In the genomic region with DNA sequence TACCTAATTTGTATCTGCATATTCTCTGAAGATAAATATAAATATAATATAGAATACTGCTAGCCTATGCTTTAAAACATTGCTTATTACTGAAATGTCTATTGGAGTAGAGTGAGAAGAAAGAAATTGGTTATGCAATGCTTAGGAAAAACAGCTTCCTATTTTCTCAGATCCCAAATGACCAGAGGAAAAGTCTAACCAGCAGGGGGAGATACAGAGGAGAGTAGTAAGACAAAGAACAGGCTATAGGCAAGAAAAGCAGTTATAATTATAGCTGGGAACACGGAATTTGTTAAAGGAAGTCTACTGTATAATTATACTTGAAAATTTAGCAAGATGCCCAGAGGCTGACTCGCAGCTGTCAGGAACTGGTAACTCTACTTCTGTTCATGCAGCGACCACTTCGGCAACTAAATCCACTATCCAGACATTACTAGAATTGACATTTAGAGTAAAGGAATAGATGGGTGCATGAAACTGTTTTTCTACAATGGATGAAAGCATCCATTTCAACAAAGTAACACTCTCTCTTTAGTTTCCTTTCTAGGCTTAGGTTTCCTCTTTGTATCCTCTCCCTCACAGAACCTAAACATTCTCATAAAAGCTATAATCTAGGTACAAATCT, we compare ENCODE assay signal across 8 cellular contexts.
A peak's percentile ranks its signal among the peaks of the same experiment; 100 is the strongest.
DNase-seq lines count a peak whose midpoint lies in the region; ATAC-seq, FAIRE-seq and TF ChIP-seq lines count a peak whose summit lies in the region.

No MANE protein-coding gene starts in this region.

- no peaks in the 10 kb centered on the region for H3K9me3 ChIP-seq in kidney (ENCODE audit: control insufficient read depth in 1 of 2, low read length in 2 of 2)

- H3K9ac ChIP-seq in kidney (ENCODE audit: low read length in 2 of 2), result no peak overlapping the region

- H3K4me1 ChIP-seq in kidney (ENCODE audit: control insufficient read depth in 1 of 2, insufficient read depth in 1 of 2, low read depth in 1 of 2, low read length in 2 of 2), result peaks cover 0 to 2% of the 10 kb centered on the region in 2 donors

- peak; percentile 94 for FAIRE-seq in kidney (lab: Jason Lieb, UNC)

- H3K4me3 ChIP-seq in kidney (ENCODE audit: low read length in 2 of 2), result no peak overlapping the region

- in situ Hi-C loops in GM13977 (cut with MboI; ENCODE audit: low pct_unique_long_range_greater_than_20kb, low sequenced_read_pairs, unreplicated experiment), result no loop called here

- H3K27ac Mint-ChIP-seq in brain (peak overlapping the region in 1 of 5 experiments; percentile 18), type B pancreatic cell (no peak overlapping the region)

- H3K4me3 Mint-ChIP-seq in brain (no peak overlapping the region), type B pancreatic cell (no peak overlapping the region)

- ATAC-seq in GM19023 (IDR thresholded peaks at IDR 0.05; ENCODE audit: unreplicated experiment), result no peak

- DNase-seq in AG08396 (ENCODE audit: low spot score) (peak; percentile 17), GM13977 (ENCODE audit: low spot score) (no peak), NCI-H345 treated with DMSO at 0.1 percent for 48 hours (lab: John Stamatoyannopoulos, UW; ENCODE audit: unreplicated experiment) (peak; percentile 1), kidney (no peak), type B pancreatic cell (ENCODE audit: extremely low spot score, unreplicated experiment) (no peak), T1000 (lab: John Stamatoyannopoulos, UW) (no peak)

- H3K36me3 ChIP-seq in kidney (ENCODE audit: control insufficient read depth in 1 of 2, insufficient read depth in 2 of 2, low read length in 2 of 2), result no peaks in the 10 kb centered on the region

- H3K4me1 Mint-ChIP-seq in brain (peaks cover 16% of the 10 kb centered on the region), type B pancreatic cell (ENCODE audit: unreplicated experiment) (no peaks in the 10 kb centered on the region)

- H3K36me3 Mint-ChIP-seq in brain, result peaks cover 8% of the 10 kb centered on the region
- peaks cover 6% of the 10 kb centered on the region for H3K36me3 Mint-ChIP-seq in type B pancreatic cell

- no peaks in the 10 kb centered on the region for H3K27me3 Mint-ChIP-seq in brain
- H3K27me3 Mint-ChIP-seq in type B pancreatic cell, result no peaks in the 10 kb centered on the region

- H3K9me3 Mint-ChIP-seq in brain (peaks cover 0 to 9% (median 4%) of the 10 kb centered on the region in 5 experiments), type B pancreatic cell (no peaks in the 10 kb centered on the region)

- intact Hi-C loops in kidney (cut with DNase I), result no loop called here

- TF ChIP-seq CTCF in GM13977 (IDR thresholded peaks at IDR 0.05; ENCODE audit: extremely low read depth, insufficient read depth, missing control alignments), result peak; percentile 61
- peak; percentile 61 to 75 for TF ChIP-seq CTCF in brain (conservative IDR thresholded peaks at IDR 0.05)
- TF ChIP-seq CTCF in kidney (IDR thresholded peaks at IDR 0.05; ENCODE audit: borderline replicate concordance, extremely low read depth, insufficient read depth), result peak; percentile 51
- peak; percentile 86 for TF ChIP-seq CTCF in type B pancreatic cell (conservative IDR thresholded peaks at IDR 0.05)

- H3K27ac ChIP-seq in kidney (ENCODE audit: low read depth in 2 of 2, low read length in 2 of 2), result no peak overlapping the region

Comparison
In these comparisons a context has a peak if more than half of its experiments do, and no peak if none do; other contexts are left out.
1. DNase-seq: peak in AG08396 (single experiment) and NCI-H345 treated with DMSO at 0.1 percent for 48 hours (single experiment); none in GM13977 (single experiment), kidney (single experiment), type B pancreatic cell (single experiment) and T1000 (single experiment).
2. Peak in every context shown above with its lines, with median percentiles within 50 percentile points of each other: CTCF ChIP-seq.